In genomic region chr4:81377231-81377630, GRCh38 we compare ENCODE assay signal across 5 cellular contexts.
"Had no signal": no experiment of that assay in that cellular context is flagged by ENCODE, and none has a peak within 500 bp of the region (broad histone marks: within the 10 kb centered on the region; RNA-seq: fewer than 3 reads in every experiment).

No MANE protein-coding gene starts in this region.

- DNase-seq: H9, HCEC 1CT had no signal

- H3K36me3 Mint-ChIP-seq: IgD-negative memory B cell had no signal

- H3K4me3 Mint-ChIP-seq: GM23338, H9, IgD-negative memory B cell had no signal

- H3K4me1 Mint-ChIP-seq: GM23338, H9, IgD-negative memory B cell had no signal

- H3K9me3 Mint-ChIP-seq: GM23338, H9 had no signal

- H3K27ac Mint-ChIP-seq: GM23338, H9, IgD-negative memory B cell had no signal

- H3K4me3 ChIP-seq: GM23338 had no signal

- H3K27ac ChIP-seq: HL-60 had no signal
